Comparison of ENCODE assay signal across 15 cellular contexts in genomic region chr4:173991321-173991720, GRCh38.
DNase-seq lines count a peak whose midpoint lies in the region; ATAC-seq and TF ChIP-seq lines count a peak whose summit lies in the region.
"Had no signal": no experiment of that assay in that cellular context is flagged by ENCODE, and none has a peak within 500 bp of the region (broad histone marks: within the 10 kb centered on the region; RNA-seq: fewer than 3 reads in every experiment).

No MANE protein-coding gene starts in this region.

- ATAC-seq in GM18511 (IDR thresholded peaks at IDR 0.05; ENCODE audit: unreplicated experiment) (no peak), GM19467 (IDR thresholded peaks at IDR 0.05; ENCODE audit: unreplicated experiment) (no peak)

- H3K4me2 ChIP-seq in smooth muscle cell: peak overlapping the region; percentile 77

- no peaks in the 10 kb centered on the region for H4K20me1 ChIP-seq in smooth muscle cell (ENCODE audit: low read depth)

- H2AFZ ChIP-seq in smooth muscle cell (ENCODE audit: low read depth): peak overlapping the region; percentile 31

- H3K9me3 ChIP-seq in right atrium auricular region (no peaks in the 10 kb centered on the region), smooth muscle cell (replicated peaks; ENCODE audit: low read depth) (no peaks in the 10 kb centered on the region)
- H3K9me3 ChIP-seq: SJCRH30 had no signal

- DNase-seq in NCI-H69 (lab: John Stamatoyannopoulos, UW): peak; percentile 16
- peak; percentile 59 for DNase-seq in amniotic epithelial cell (ENCODE audit: low read depth)
- no peak for DNase-seq in right atrium auricular region (ENCODE audit: low spot score)
- no peak for DNase-seq in smooth muscle cell (lab: John Stamatoyannopoulos, UW; ENCODE audit: unreplicated experiment)
- no peak for DNase-seq in middle frontal gyrus (ENCODE audit: extremely low spot score, low spot score)
- DNase-seq: ACHN, AML-193, H7, KG1, NCI-H2081 treated with DMSO at 0.1 percent for 48 hours, NCI-H510A treated with DMSO at 0.1 percent for 48 hours, OCI-M1, SJCRH30 had no signal

- 25% methylated on average over 1 of the region's 1 CpG for WGBS in smooth muscle cell (ENCODE audit: low lambda C conversion rate)

- peaks cover 10% of the 10 kb centered on the region for H3F3A ChIP-seq in smooth muscle cell (ENCODE audit: low read depth)

- peaks cover 17% of the 10 kb centered on the region for H3K79me2 ChIP-seq in smooth muscle cell (ENCODE audit: low read depth)

- H3K27ac ChIP-seq in right atrium auricular region: peak overlapping the region; percentile 78 to 88
- H3K27ac ChIP-seq in smooth muscle cell (ENCODE audit: low read depth): peak overlapping the region; percentile 73
- H3K27ac ChIP-seq: SJCRH30 had no signal

- H3K9ac ChIP-seq in smooth muscle cell (ENCODE audit: low read depth): peak overlapping the region; percentile 20

- H3K27me3 ChIP-seq in right atrium auricular region (no peaks in the 10 kb centered on the region), smooth muscle cell (ENCODE audit: low read depth) (no peaks in the 10 kb centered on the region)
- H3K27me3 ChIP-seq: SJCRH30 had no signal

- peaks cover 0 to 13% of the 10 kb centered on the region in 2 donors for H3K4me1 ChIP-seq in right atrium auricular region
- peaks cover 9% of the 10 kb centered on the region for H3K4me1 ChIP-seq in smooth muscle cell (ENCODE audit: low read depth)
- H3K4me1 ChIP-seq: SJCRH30 had no signal

- H3K36me3 ChIP-seq in right atrium auricular region (no peaks in the 10 kb centered on the region), smooth muscle cell (ENCODE audit: low read depth) (no peaks in the 10 kb centered on the region)
- H3K36me3 ChIP-seq: SJCRH30 had no signal

- no peak for TF ChIP-seq CTCF in right atrium auricular region (IDR thresholded peaks at IDR 0.05)
- no peak for TF ChIP-seq CTCF in smooth muscle cell (IDR thresholded peaks at IDR 0.05; ENCODE audit: borderline replicate concordance, insufficient read depth, poor library complexity, severe bottlenecking)

- peak overlapping the region in 1 of 2 donors; percentile 3 for H3K4me3 ChIP-seq in right atrium auricular region
- H3K4me3 ChIP-seq in smooth muscle cell: peak overlapping the region; percentile 25
- H3K4me3 ChIP-seq: SJCRH30 had no signal

Comparison
In these comparisons a context has a peak if more than half of its experiments do, and no peak if none do; other contexts are left out.
1. DNase-seq: peak in NCI-H69 (single experiment) and amniotic epithelial cell (single experiment); none in right atrium auricular region (single experiment), smooth muscle cell (single experiment) and middle frontal gyrus (single experiment).